Comparison of ENCODE assay signal across 23 cellular contexts in genomic region chr22:47623740-47624103, GRCh38.
DNase-seq lines count a peak whose midpoint lies in the region; ATAC-seq, FAIRE-seq and TF ChIP-seq lines count a peak whose summit lies in the region.
"Had no signal": no experiment of that assay in that cellular context is flagged by ENCODE, and none has a peak within 500 bp of the region (broad histone marks: within the 10 kb centered on the region; RNA-seq: fewer than 3 reads in every experiment).

No MANE protein-coding gene starts in this region.

- TF ChIP-seq CTCF in HepG2 (CRISPR knock-in tag; IDR thresholded peaks at IDR 0.05) (no peak), right lobe of liver (IDR thresholded peaks at IDR 0.05) (no peak)

- DNase-seq in NCI-H1694 treated with DMSO at 0.1 percent for 48 hours (lab: John Stamatoyannopoulos, UW) (peak; percentile 42), NCI-H1694 (lab: John Stamatoyannopoulos, UW) (no peak), HepG2 (ENCODE audit: low spot score) (no peak), right lobe of liver (no peak), left lobe of liver (ENCODE audit: low spot score) (peak; percentile 12), SW480 (ENCODE audit: low spot score) (no peak), SIG-M5 (lab: John Stamatoyannopoulos, UW) (no peak)
- DNase-seq: CD4-positive, alpha-beta T cell; DMS53; EL; GOT3; Karpas-422; NCI-H1048; NCI-H2081 treated with DMSO at 0.1 percent for 48 hours; NCI-H2227 treated with DMSO at 0.1 percent for 48 hours; NCI-H526 treated with DMSO at 0.1 percent for 48 hours had no signal

- H3K9ac ChIP-seq in HepG2 (ENCODE audit: insufficient read depth, low read depth, low read length), result no peak overlapping the region

- no peaks in the 10 kb centered on the region for H3K36me3 ChIP-seq in HepG2 (replicated peaks in 1 of 2; ENCODE audit: control insufficient read depth in 1 of 2, insufficient read depth in 2 of 2, low read length in 2 of 2)
- no peaks in the 10 kb centered on the region for H3K36me3 ChIP-seq in right lobe of liver
- H3K36me3 ChIP-seq: Peyer's patch had no signal

- ATAC-seq in HepG2 (peak; percentile 44; the same call in 1 of the 3 replicates), right lobe of liver (no peak), left lobe of liver (no peak)
- no peak for ATAC-seq in activated CD4-positive, CD25-positive, alpha-beta regulatory T cell treated with anti-CD3 and anti-CD28 coated beads, Interleukin-2, amount 50 U/mL, for 24 hours
- ATAC-seq: HCT116 had no signal

- H3K27me3 ChIP-seq in HepG2 (ENCODE audit: control insufficient read depth in 1 of 2, insufficient read depth in 2 of 2, low read length in 2 of 2) (peaks cover 19 to 65% of the 10 kb centered on the region in 2 experiments), right lobe of liver (no peaks in the 10 kb centered on the region)
- H3K27me3 ChIP-seq: Peyer's patch had no signal

- TF ChIP-seq RAD21 in HepG2 (CRISPR knock-in tag; IDR thresholded peaks at IDR 0.05), result no peak

- intact Hi-C loops in HepG2 (cut with micrococcal nuclease; ENCODE audit: unreplicated experiment), result no loop called here
- intact Hi-C loops in right lobe of liver (cut with DNase I), result loop anchor here in 1 of 2 donors (10.0 kb wide), 1 partner anchor 1261 kb away; no protein-coding TSS in a partner anchor

- no peak for FAIRE-seq in HepG2 (lab: Jason Lieb, UNC)
- FAIRE-seq: A204.1, GM12891, GM18507, HTR-8/SVneo had no signal

- in situ Hi-C loops in HepG2 (cut with HindIII; ENCODE audit: extremely low pct_ligation_motif_present, low pct_unique_long_range_greater_than_20kb), result loop anchor here (10.0 kb wide), 1 partner anchor 871 kb away; no protein-coding TSS in a partner anchor

- no peak overlapping the region for H2AFZ ChIP-seq in HepG2 (ENCODE audit: low read length)

- TF ChIP-seq POLR2A in HepG2 (IDR thresholded peaks at IDR 0.05; ENCODE audit: insufficient read depth in 1 of 2, low read depth in 2 of 2, low read length in 2 of 2), result no peak
- no peak for TF ChIP-seq POLR2A in right lobe of liver (IDR thresholded peaks at IDR 0.05)

- CTCF ChIA-PET in HepG2 (lab: Yijun Ruan, JAX; ENCODE audit: low intra/inter-chr PET ratio, low total read pairs), result no interaction called here

- H3K4me2 ChIP-seq in HepG2 (ENCODE audit: low read depth, low read length), result no peak overlapping the region

- no TSS peak for BruUV-seq in HepG2 (replicated peaks; lab: Mats Ljungman, UMichigan)

- no peaks in the 10 kb centered on the region for H4K20me1 ChIP-seq in HepG2 (ENCODE audit: insufficient read depth, low read length)

- 4% methylated on average over 6 of the region's 11 CpGs for WGBS in HepG2 (ENCODE audit: low lambda C conversion rate)
- 52% methylated on average over 8 of the region's 11 CpGs for WGBS in right lobe of liver (ENCODE audit: insufficient coverage, low coverage, low lambda C conversion rate, missing lambda C conversion rate)

- POLR2A ChIA-PET in HepG2 (lab: Yijun Ruan, JAX), result no interaction called here

- no peak overlapping the region for H3K4me3 ChIP-seq in HepG2 (replicated peaks in 1 of 3; ENCODE audit: insufficient read depth in 1 of 3, low read depth in 2 of 3, low read length in 3 of 3)
- H3K4me3 ChIP-seq in right lobe of liver, result no peak overlapping the region
- H3K4me3 ChIP-seq: Peyer's patch had no signal

- H3K79me2 ChIP-seq in HepG2 (ENCODE audit: insufficient read depth, low read length), result no peaks in the 10 kb centered on the region

- H3K9me3 ChIP-seq in HepG2 (ENCODE audit: low read length), result no peaks in the 10 kb centered on the region
- no peaks in the 10 kb centered on the region for H3K9me3 ChIP-seq in right lobe of liver
- H3K9me3 ChIP-seq: Peyer's patch had no signal

- H3K27ac ChIP-seq in HepG2 (ENCODE audit: extremely low read length, insufficient read depth, low read length) (no peak overlapping the region), right lobe of liver (no peak overlapping the region)
- H3K27ac ChIP-seq: Peyer's patch had no signal

- no peaks in the 10 kb centered on the region for H3K4me1 ChIP-seq in HepG2 (ENCODE audit: insufficient read depth, low read length)
- no peaks in the 10 kb centered on the region for H3K4me1 ChIP-seq in right lobe of liver
- H3K4me1 ChIP-seq: Peyer's patch had no signal

- TF ChIP-seq EP300 in HepG2 (IDR thresholded peaks at IDR 0.05; ENCODE audit: low read depth in 2 of 2, low read length in 2 of 2) (no peak), HepG2 (CRISPR knock-in tag; IDR thresholded peaks at IDR 0.05; ENCODE audit: borderline replicate concordance) (no peak)

TF ChIP-seq in HepG2, 621 proteins besides CTCF, POLR2A, EP300 and RAD21:
- TF ChIP-seq SP140L (CRISPR knock-in tag; IDR thresholded peaks at IDR 0.05; ENCODE audit: borderline replicate concordance), result no peak
- TF ChIP-seq ZNF800 (CRISPR knock-in tag; IDR thresholded peaks at IDR 0.05), result no peak

Comparison
In these comparisons a context has a peak if more than half of its experiments do, and no peak if none do; other contexts are left out.
1. DNase-seq: peak in NCI-H1694 treated with DMSO at 0.1 percent for 48 hours (single experiment) and left lobe of liver (single experiment); none in NCI-H1694 (single experiment), HepG2 (single experiment), right lobe of liver (0 of 3), SW480 (single experiment) and SIG-M5 (single experiment).